In the genomic region with DNA sequence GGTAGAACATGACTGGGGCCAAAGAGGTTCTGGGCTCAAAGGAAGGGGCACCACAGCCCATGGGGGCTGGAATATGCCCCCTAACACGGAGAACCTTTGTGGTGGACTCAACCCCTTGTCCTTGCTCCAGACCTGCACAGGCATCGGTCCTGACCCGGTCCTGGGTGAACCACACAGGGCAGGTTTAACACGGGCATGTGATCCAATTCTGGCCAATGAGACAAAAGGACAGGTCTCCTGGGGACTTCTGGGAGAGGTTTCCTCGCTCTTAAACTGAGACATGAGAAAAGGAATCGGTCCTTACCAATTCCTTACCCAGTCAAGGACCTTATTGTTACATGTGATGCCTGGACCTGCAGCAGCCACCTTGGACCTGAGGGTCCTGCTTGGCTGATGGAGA, we compare ENCODE assay signal across 20 cellular contexts. TPM values are rescaled to one million over a fixed set of nuclear protein-coding genes. Genes with fewer than 3 reads are reported as not detected.
A peak's percentile ranks its signal among the peaks of the same experiment; 100 is the strongest.
DNase-seq lines count a peak whose midpoint lies in the region; ATAC-seq, FAIRE-seq and TF ChIP-seq lines count a peak whose summit lies in the region.
"Had no signal": no experiment of that assay in that cellular context is flagged by ENCODE, and none has a peak within 500 bp of the region (broad histone marks: within the 10 kb centered on the region; RNA-seq: fewer than 3 reads in every experiment).

No MANE protein-coding gene starts in this region.

- in situ Hi-C loops in G401 (cut with HindIII; ENCODE audit: low sequenced_read_pairs) (no loop called here), K562 (cut with MboI) (no loop called here)

- POLR2A ChIA-PET in A549 (lab: Yijun Ruan, JAX) = no interaction called here
- POLR2A ChIA-PET in K562 (lab: Yijun Ruan, JAX) = no interaction called here

- TF ChIP-seq POLR2A in A549 (IDR thresholded peaks at IDR 0.05; ENCODE audit: low read length) (no peak), K562 (conservative IDR thresholded peaks at IDR 0.05) (no peak)

- TF ChIP-seq CTCF in A549 (IDR thresholded peaks at IDR 0.05) (no peak), K562 (IDR thresholded peaks at IDR 0.05 in 2 of 3, conservative IDR thresholded peaks at IDR 0.05 in 1 of 3; ENCODE audit: insufficient read depth in 2 of 3, low read depth in 1 of 3, low read length in 3 of 3) (no peak), glutamatergic neuron (IDR thresholded peaks at IDR 0.05; ENCODE audit: partially characterized antibody, unreplicated experiment) (no peak), BE2C (IDR thresholded peaks at IDR 0.05; ENCODE audit: low read depth, low read length) (no peak)

- H3K4me3 Mint-ChIP-seq in glutamatergic neuron (ENCODE audit: unreplicated experiment) = peak overlapping the region; percentile 67
- H3K4me3 Mint-ChIP-seq: CD14-positive monocyte, H9 had no signal

- H3K27ac Mint-ChIP-seq in glutamatergic neuron (ENCODE audit: unreplicated experiment) = no peak overlapping the region
- H3K27ac Mint-ChIP-seq: CD4-positive, alpha-beta memory T cell had no signal

- H4K20me1 ChIP-seq in K562 (replicated peaks; ENCODE audit: control insufficient read depth, insufficient read depth, low read length) = no peaks in the 10 kb centered on the region
- H4K20me1 ChIP-seq: BLaER1 had no signal

- no peak for TF ChIP-seq RAD21 in A549 (conservative IDR thresholded peaks at IDR 0.05 in 1 of 2, IDR thresholded peaks at IDR 0.05 in 1 of 2)
- no peak for TF ChIP-seq RAD21 in K562 (CRISPR knock-in tag; conservative IDR thresholded peaks at IDR 0.05 in 1 of 2, IDR thresholded peaks at IDR 0.05 in 1 of 2)

- H2AFZ ChIP-seq in K562 (ENCODE audit: low read depth, low read length) = no peak overlapping the region

- no TSS peak for BruUV-seq in K562 (replicated peaks; lab: Mats Ljungman, UMichigan)

- H3K79me2 ChIP-seq in K562 (ENCODE audit: control insufficient read depth, insufficient read depth, low read length) = no peaks in the 10 kb centered on the region

- no peak overlapping the region for H3K27ac ChIP-seq in A549
- no peak overlapping the region for H3K27ac ChIP-seq in K562 (ENCODE audit: extremely low read depth, low read depth, low read length)
- H3K27ac ChIP-seq: BLaER1 had no signal

- H3K4me1 ChIP-seq in A549 (peaks cover 11% of the 10 kb centered on the region; the same call in 1 of the 3 replicates), K562 (replicated peaks in 1 of 2; ENCODE audit: control insufficient read depth in 2 of 2, insufficient read depth in 2 of 2, low read length in 2 of 2) (no peaks in the 10 kb centered on the region), BE2C (no peaks in the 10 kb centered on the region)

- H3K4me3 ChIP-seq in A549 (no peak overlapping the region), K562 (no peak overlapping the region), BE2C (ENCODE audit: low read depth, low read length) (no peak overlapping the region)
- H3K4me3 ChIP-seq: BLaER1, GM12878 had no signal

- 86% methylated on average over 6 of the region's 6 CpGs for WGBS in A549 (ENCODE audit: missing lambda C conversion rate)
- 0% methylated on average over 5 of the region's 6 CpGs for WGBS in K562 (ENCODE audit: insufficient coverage, low coverage, missing lambda C conversion rate)

- H3K27me3 ChIP-seq in K562 (ENCODE audit: control insufficient read depth in 2 of 2, insufficient read depth in 2 of 2, low read length in 2 of 2) (peaks cover 0 to 36% of the 10 kb centered on the region in 2 experiments; a peak in 2 of 5 replicates), BE2C (peaks cover 30% of the 10 kb centered on the region)

- H3K36me3 Mint-ChIP-seq in glutamatergic neuron (ENCODE audit: unreplicated experiment) = no peaks in the 10 kb centered on the region
- H3K36me3 Mint-ChIP-seq: CD4-positive, alpha-beta memory T cell had no signal

- TF ChIP-seq EP300 in A549 (IDR thresholded peaks at IDR 0.05) = no peak
- TF ChIP-seq EP300 in K562 (IDR thresholded peaks at IDR 0.05; ENCODE audit: low read length) = no peak

- no peak overlapping the region for H3K9ac ChIP-seq in K562 (ENCODE audit: insufficient read depth in 1 of 2, low read depth in 2 of 2, low read length in 2 of 2)
- H3K9ac ChIP-seq: BLaER1 had no signal

- H3K9me3 ChIP-seq in A549 (no peaks in the 10 kb centered on the region), K562 (replicated peaks; ENCODE audit: control insufficient read depth, insufficient read depth, low read depth, low read length) (no peaks in the 10 kb centered on the region), BE2C (no peaks in the 10 kb centered on the region)
- H3K9me3 ChIP-seq: BLaER1 had no signal

- no peak for ATAC-seq in A549
- ATAC-seq in K562 = no peak
- no peak for ATAC-seq in HG03097 (IDR thresholded peaks at IDR 0.05; ENCODE audit: low FRiP score, unreplicated experiment)
- ATAC-seq: GM12878 had no signal

- intact Hi-C loops in K562 (cut with micrococcal nuclease) = no loop called here

- FAIRE-seq in A549 (lab: Jason Lieb, UNC) (no peak), K562 (lab: Jason Lieb, UNC) (no peak)
- FAIRE-seq: A204.1, GM12878, GM19239, H1 had no signal

- H3K4me1 Mint-ChIP-seq in glutamatergic neuron (ENCODE audit: low read depth, unreplicated experiment) = peaks cover 26% of the 10 kb centered on the region

- H3K36me3 ChIP-seq in K562 (ENCODE audit: control insufficient read depth, insufficient read depth, low read length) (no peaks in the 10 kb centered on the region), BE2C (no peaks in the 10 kb centered on the region)
- H3K36me3 ChIP-seq: BLaER1 had no signal

- peaks cover 9% of the 10 kb centered on the region for H3K27me3 Mint-ChIP-seq in glutamatergic neuron (ENCODE audit: unreplicated experiment)

- CTCF ChIA-PET in A549 (lab: Yijun Ruan, JAX) (interaction anchor here (5.3 kb wide), 1 partner anchor 14 kb away, joined by 44 read pairs; no protein-coding TSS in a partner anchor), K562 (lab: Yijun Ruan, JAX; ENCODE audit: low intra/inter-chr PET ratio) (no interaction called here)

- DNase-seq in A549 (ENCODE audit: low read depth in 1 of 2, low spot score in 1 of 2) (no peak), G401 (ENCODE audit: low spot score) (peak; percentile 68), K562 (ENCODE audit: extremely low read depth in 1 of 4, low spot score in 3 of 4) (no peak), glutamatergic neuron (no peak), BE2C (no peak), ecto neural progenitor cell (ENCODE audit: low spot score) (no peak)
- DNase-seq: AML-193; Calu3; CD4-positive, alpha-beta memory T cell; DMS79 treated with DMSO at 0.1 percent for 48 hours; H9; KBM-7 had no signal

- H3K4me2 ChIP-seq in A549 (no peak overlapping the region), K562 (ENCODE audit: insufficient read depth, low read length) (no peak overlapping the region)
- H3K4me2 ChIP-seq: BLaER1 had no signal

- peaks cover 10% of the 10 kb centered on the region for H3K9me3 Mint-ChIP-seq in glutamatergic neuron (ENCODE audit: unreplicated experiment)
- H3K9me3 Mint-ChIP-seq: H9 had no signal

- H3K9me1 ChIP-seq in K562 (ENCODE audit: control insufficient read depth, insufficient read depth, low read length) = no peaks in the 10 kb centered on the region

RNA-seq across cellular contexts. Expression of gene DOC2B, which starts 3.7 kb away (rescaled TPM):
- polyA plus RNA-seq in A549 (2011; rRNA removed) (1.6 and 2.0 TPM in 2 replicates), A549 (2017; fragmentation: RNase III; extraction: RNeasy Plus Mini Kit Qiagen cat#74134 plus additional on column Dnase treatment) (0.27 to 0.30 TPM (median 0.28 TPM) in 3 replicates), K562 (2011; rRNA removed) (not detected in 2 replicates), K562 (2014; fragmentation: Illumina TruSeq; extraction: Trizol) (not detected in 2 replicates), K562 (2014; fragmentation: Nextera tagmentation; extraction: Ambion mirVana) (not detected), K562 (2014; rRNA removed) (not detected in 2 replicates)
- polyA plus RNA-seq in A549 (2012; cell fraction: cytosol; rRNA removed) = 1.2 and 1.3 TPM in 2 replicates
- polyA plus RNA-seq in A549 (2012; cell fraction: nucleus; rRNA removed) = 1.5 TPM in 2 replicates
- 2.7 and 5.4 TPM in 2 replicates for polyA minus RNA-seq in A549 (2011; rRNA and poly(A)+ RNA removed)
- not detected in 2 replicates for total RNA-seq in G401 (2014; rRNA removed; shearing (Covaris generic))
- not detected in 2 replicates for total RNA-seq in K562 (2011; cell fraction: chromatin; rRNA removed; ENCODE audit: low replicate concordance)
- not detected in 2 replicates for total RNA-seq in K562 (2011; cell fraction: nucleolus; rRNA removed)
- total RNA-seq in K562 (2011; cell fraction: nucleoplasm; rRNA removed) = not detected in 2 replicates
- total RNA-seq in K562 (2014; rRNA removed) (not detected in 2 replicates), K562 (2014; rRNA removed; fragmentation: Illumina TruSeq; extraction: Trizol) (not detected in 2 replicates), K562 (2015; rRNA removed; fragmentation: Illumina TruSeq; extraction: Trizol) (not detected in 2 replicates), K562 (2021) (0.02 TPM in 1 of 2 replicates, not detected in the other), glutamatergic neuron (ENCODE audit: unreplicated experiment) (109 TPM)
- polyA plus RNA-seq in K562 (2011; cell fraction: cytosol; rRNA removed) = 0.01 TPM in 1 of 2 replicates, not detected in the other
- not detected in 2 replicates for polyA plus RNA-seq in K562 (2011; cell fraction: nucleus; rRNA removed)
- polyA plus RNA-seq in K562 (2012) = 0.01 TPM in 1 of 2 replicates, not detected in the other
- not detected in 2 replicates for polyA minus RNA-seq in K562 (2011; rRNA and poly(A)+ RNA removed)
- polyA minus RNA-seq in K562 (2011; cell fraction: cytosol; rRNA and poly(A)+ RNA removed) = not detected in 2 replicates
- not detected in 2 replicates for polyA minus RNA-seq in K562 (2011; cell fraction: nucleus; rRNA and poly(A)+ RNA removed)
- polyA plus RNA-seq in BE2C (2012; ENCODE audit: insufficient read depth, insufficient read length, low read depth) = 4.0 TPM
- total RNA-seq: GM12878, HT-29 had no signal
- polyA plus RNA-seq: CD4-positive, alpha-beta memory T cell; GM12878 had no signal

RNA-seq across cellular contexts. Expression of gene SCGB1C2, which starts 40.4 kb away (rescaled TPM):
- polyA plus RNA-seq in A549 (2011; rRNA removed) (not detected in 2 replicates), A549 (2017; fragmentation: RNase III; extraction: RNeasy Plus Mini Kit Qiagen cat#74134 plus additional on column Dnase treatment) (not detected in 3 replicates), K562 (2011; rRNA removed) (not detected in 2 replicates), K562 (2014; fragmentation: Illumina TruSeq; extraction: Trizol) (not detected in 2 replicates), K562 (2014; fragmentation: Nextera tagmentation; extraction: Ambion mirVana) (not detected), K562 (2014; rRNA removed) (not detected in 2 replicates)
- not detected in 2 replicates for polyA plus RNA-seq in A549 (2012; cell fraction: cytosol; rRNA removed)
- polyA plus RNA-seq in A549 (2012; cell fraction: nucleus; rRNA removed) = not detected in 2 replicates
- polyA minus RNA-seq in A549 (2011; rRNA and poly(A)+ RNA removed) = not detected in 2 replicates
- total RNA-seq in G401 (2014; rRNA removed; shearing (Covaris generic)) = not detected in 2 replicates
- not detected in 2 replicates for total RNA-seq in K562 (2011; cell fraction: chromatin; rRNA removed; ENCODE audit: low replicate concordance)
- total RNA-seq in K562 (2011; cell fraction: nucleolus; rRNA removed) = not detected in 2 replicates
- not detected in 2 replicates for total RNA-seq in K562 (2011; cell fraction: nucleoplasm; rRNA removed)
- total RNA-seq in K562 (2014; rRNA removed) (not detected in 2 replicates), K562 (2014; rRNA removed; fragmentation: Illumina TruSeq; extraction: Trizol) (not detected in 2 replicates), K562 (2015; rRNA removed; fragmentation: Illumina TruSeq; extraction: Trizol) (not detected in 2 replicates), K562 (2021) (not detected in 2 replicates), glutamatergic neuron (ENCODE audit: unreplicated experiment) (not detected)
- polyA plus RNA-seq in K562 (2011; cell fraction: cytosol; rRNA removed) = not detected in 2 replicates
- not detected in 2 replicates for polyA plus RNA-seq in K562 (2011; cell fraction: nucleus; rRNA removed)
- not detected in 2 replicates for polyA plus RNA-seq in K562 (2012)
- not detected in 2 replicates for polyA minus RNA-seq in K562 (2011; rRNA and poly(A)+ RNA removed)
- polyA minus RNA-seq in K562 (2011; cell fraction: cytosol; rRNA and poly(A)+ RNA removed) = not detected in 2 replicates
- polyA minus RNA-seq in K562 (2011; cell fraction: nucleus; rRNA and poly(A)+ RNA removed) = not detected in 2 replicates
- not detected for polyA plus RNA-seq in BE2C (2012; ENCODE audit: insufficient read depth, insufficient read length, low read depth)
- total RNA-seq: Calu3; CD4-positive, alpha-beta memory T cell; GM12878; H1; H9; HT-29 had no signal
- polyA plus RNA-seq: CD14-positive monocyte; CD4-positive, alpha-beta memory T cell; GM12878; H1 had no signal

Comparison
In these comparisons a context has a peak if more than half of its experiments do, and no peak if none do; other contexts are left out.
1. RNA of gene DOC2B, which starts 3.7 kb away (total RNA-seq): 109 TPM in glutamatergic neuron (single experiment); not detected in G401 and 0.02 TPM in K562; every median in the first group is over 10 times any median in the second.
2. Of the 35 proteins assayed by ChIP-seq in both K562 and A549: peak only in K562: none; only in A549: none; in both: USF2; in neither: 34.